In genomic region chr14:95683793-95684192, GRCh38 we compare ENCODE assay signal across 9 cellular contexts. TPM values are rescaled to one million over a fixed set of nuclear protein-coding genes. Genes with fewer than 3 reads are reported as not detected.
DNase-seq lines count a peak whose midpoint lies in the region; ATAC-seq and TF ChIP-seq lines count a peak whose summit lies in the region.
"Had no signal": no experiment of that assay in that cellular context is flagged by ENCODE, and none has a peak within 500 bp of the region (broad histone marks: within the 10 kb centered on the region; RNA-seq: fewer than 3 reads in every experiment).

No MANE protein-coding gene starts in this region.

- ATAC-seq in HG02798 (IDR thresholded peaks at IDR 0.05; ENCODE audit: poor library complexity, unreplicated experiment), result no peak

- in situ Hi-C loops in ACHN (cut with HindIII; ENCODE audit: low pct_ligation_motif_present, low pct_unique_long_range_greater_than_20kb, low sequenced_read_pairs), result no loop called here
- in situ Hi-C loops in GM13977 (cut with MboI; ENCODE audit: low pct_unique_long_range_greater_than_20kb, low sequenced_read_pairs, unreplicated experiment), result loop anchor here (10.0 kb wide), 1 partner anchor 79 kb away; no protein-coding TSS in a partner anchor

- TF ChIP-seq CTCF in GM13977 (IDR thresholded peaks at IDR 0.05; ENCODE audit: extremely low read depth, insufficient read depth, missing control alignments) (peak; percentile 93), fibroblast of the aortic adventitia (IDR thresholded peaks at IDR 0.05; ENCODE audit: insufficient read depth, low read length) (peak; percentile 20)

- H3K4me3 ChIP-seq in fibroblast of the aortic adventitia (ENCODE audit: low read depth, low read length), result no peak overlapping the region

- DNase-seq in ACHN (peak; percentile 16), GM13977 (ENCODE audit: low spot score) (peak; percentile 77), T-helper 9 cell (peak; percentile 15), fibroblast of the aortic adventitia (ENCODE audit: low read depth) (no peak), DMS114 treated with DMSO at 0.1 percent for 48 hours (lab: John Stamatoyannopoulos, UW; ENCODE audit: unreplicated experiment) (no peak), SKM-1 (lab: John Stamatoyannopoulos, UW; ENCODE audit: unreplicated experiment) (no peak)
- peak; percentile 11 for DNase-seq in stimulated activated naive CD4-positive, alpha-beta T cell treated with Interleukin-2 at 50 U/mL for 16 hours (lab: John Stamatoyannopoulos, UW)

RNA-seq across cellular contexts. Expression of gene TCL1B, which starts 2.4 kb away (rescaled TPM):
- total RNA-seq in fibroblast of the aortic adventitia (ENCODE audit: low replicate concordance), result 0.98 TPM in 1 of 2 replicates, not detected in the other
- total RNA-seq: astrocyte had no signal

RNA-seq across cellular contexts. Expression of gene TCL1A, which starts 30.1 kb away (rescaled TPM):
- not detected in 2 replicates for total RNA-seq in fibroblast of the aortic adventitia (ENCODE audit: low replicate concordance)
- total RNA-seq: astrocyte had no signal

Comparison
In these comparisons a context has a peak if more than half of its experiments do, and no peak if none do; other contexts are left out.
1. DNase-seq: peak in ACHN (single experiment), GM13977 (single experiment), T-helper 9 cell (single experiment) and stimulated activated naive CD4-positive, alpha-beta T cell treated with Interleukin-2 at 50 U/mL for 16 hours (single experiment); none in fibroblast of the aortic adventitia (single experiment), DMS114 treated with DMSO at 0.1 percent for 48 hours (single experiment) and SKM-1 (single experiment).